Comparison of ENCODE assay signal across 1 cellular context in genomic region chr17:996554-997344, GRCh38.
TF ChIP-seq lines count a peak whose summit lies in the region.

Gene TIMM22 (plus strand): TSS chr17:997129. CDS start chr17:997143, 14 bp downstream.

TF ChIP-seq in HepG2, 621 proteins besides CTCF, POLR2A, EP300 and RAD21 (continued from another document and continues in another):
- no peak; the same call in 1 of the 2 replicates for TF ChIP-seq PBX3 (CRISPR knock-in tag; IDR thresholded peaks at IDR 0.05; ENCODE audit: borderline replicate concordance)
- 0 out of 2 replicates have a peak, but pooled peaks have one; percentile 63 for TF ChIP-seq ZSCAN9 (CRISPR knock-in tag; IDR thresholded peaks at IDR 0.05; ENCODE audit: borderline replicate concordance)
- TF ChIP-seq FOXK1 (CRISPR knock-in tag; IDR thresholded peaks at IDR 0.05; ENCODE audit: borderline replicate concordance, low read depth) = peak; percentile 94
- no peak for TF ChIP-seq RORA (CRISPR knock-in tag; IDR thresholded peaks at IDR 0.05)
- peak; percentile 63; the same call in 1 of the 2 replicates for TF ChIP-seq GLI4 (CRISPR knock-in tag; IDR thresholded peaks at IDR 0.05; ENCODE audit: borderline replicate concordance)
- peak; percentile 84 for TF ChIP-seq BHLHE40 (IDR thresholded peaks at IDR 0.05; ENCODE audit: low read length)
- TF ChIP-seq ETV5 (CRISPR knock-in tag; IDR thresholded peaks at IDR 0.05; ENCODE audit: borderline replicate concordance) = peak; percentile 74
- TF ChIP-seq ZNF441 (CRISPR knock-in tag; IDR thresholded peaks at IDR 0.05; ENCODE audit: borderline replicate concordance) = peak; percentile 48; the same call in 1 of the 2 replicates
- TF ChIP-seq TAF15 (IDR thresholded peaks at IDR 0.05; ENCODE audit: low read depth, low read length, poor library complexity, severe bottlenecking) = no peak
- peak; percentile 73; the same call in 1 of the 2 replicates for TF ChIP-seq ZNF598 (CRISPR knock-in tag; IDR thresholded peaks at IDR 0.05; ENCODE audit: borderline replicate concordance)
- TF ChIP-seq, protein P1, sequence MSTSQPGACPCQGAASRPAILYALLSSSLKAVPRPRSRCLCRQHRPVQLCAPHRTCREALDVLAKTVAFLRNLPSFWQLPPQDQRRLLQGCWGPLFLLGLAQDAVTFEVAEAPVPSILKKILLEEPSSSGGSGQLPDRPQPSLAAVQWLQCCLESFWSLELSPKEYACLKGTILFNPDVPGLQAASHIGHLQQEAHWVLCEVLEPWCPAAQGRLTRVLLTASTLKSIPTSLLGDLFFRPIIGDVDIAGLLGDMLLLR (CRISPR knock-in tag; IDR thresholded peaks at IDR 0.05) = peak; percentile 66; the same call in 1 of the 2 replicates
- TF ChIP-seq, protein P2, sequence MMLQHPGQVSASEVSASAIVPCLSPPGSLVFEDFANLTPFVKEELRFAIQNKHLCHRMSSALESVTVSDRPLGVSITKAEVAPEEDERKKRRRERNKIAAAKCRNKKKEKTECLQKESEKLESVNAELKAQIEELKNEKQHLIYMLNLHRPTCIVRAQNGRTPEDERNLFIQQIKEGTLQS (CRISPR knock-in tag; IDR thresholded peaks at IDR 0.05) = peak; percentile 66
- TF ChIP-seq TOPORS (CRISPR knock-in tag; IDR thresholded peaks at IDR 0.05) = 0 out of 2 replicates have a peak, but pooled peaks have one; percentile 18
- peak; percentile 58; the same call in 1 of the 2 replicates for TF ChIP-seq ZBTB43 (CRISPR knock-in tag; conservative IDR thresholded peaks at IDR 0.05)
- peak; percentile 33; the same call in 1 of the 2 replicates for TF ChIP-seq CHCHD3 (CRISPR knock-in tag; IDR thresholded peaks at IDR 0.05)
- 0 out of 2 replicates have a peak, but pooled peaks have one; percentile 10 for TF ChIP-seq TRAFD1 (CRISPR knock-in tag; IDR thresholded peaks at IDR 0.05; ENCODE audit: borderline replicate concordance)
- peak; percentile 84 for TF ChIP-seq CBFB (CRISPR knock-in tag; IDR thresholded peaks at IDR 0.05)
- TF ChIP-seq RELA (CRISPR knock-in tag; IDR thresholded peaks at IDR 0.05) = no peak
- TF ChIP-seq, protein P3, sequence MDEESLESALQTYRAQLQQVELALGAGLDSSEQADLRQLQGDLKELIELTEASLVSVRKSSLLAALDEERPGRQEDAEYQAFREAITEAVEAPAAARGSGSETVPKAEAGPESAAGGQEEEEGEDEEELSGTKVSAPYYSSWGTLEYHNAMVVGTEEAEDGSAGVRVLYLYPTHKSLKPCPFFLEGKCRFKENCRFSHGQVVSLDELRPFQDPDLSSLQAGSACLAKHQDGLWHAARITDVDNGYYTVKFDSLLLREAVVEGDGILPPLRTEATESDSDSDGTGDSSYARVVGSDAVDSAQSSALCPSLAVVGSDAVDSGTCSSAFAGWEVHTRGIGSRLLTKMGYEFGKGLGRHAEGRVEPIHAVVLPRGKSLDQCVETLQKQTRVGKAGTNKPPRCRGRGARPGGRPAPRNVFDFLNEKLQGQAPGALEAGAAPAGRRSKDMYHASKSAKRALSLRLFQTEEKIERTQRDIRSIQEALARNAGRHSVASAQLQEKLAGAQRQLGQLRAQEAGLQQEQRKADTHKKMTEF (CRISPR knock-in tag; IDR thresholded peaks at IDR 0.05) = peak; percentile 98
- TF ChIP-seq ZNF674 (CRISPR knock-in tag; IDR thresholded peaks at IDR 0.05; ENCODE audit: low read depth) = no peak
- no peak for TF ChIP-seq SOX13 (IDR thresholded peaks at IDR 0.05)
- peak in 1 of 2 experiments; percentile 59; a peak in 1 of 4 replicates for TF ChIP-seq SOX13 (CRISPR knock-in tag; conservative IDR thresholded peaks at IDR 0.05 in 1 of 2, IDR thresholded peaks at IDR 0.05 in 1 of 2)
- peak; percentile 81; the same call in 1 of the 2 replicates for TF ChIP-seq ZNF430 (CRISPR knock-in tag; IDR thresholded peaks at IDR 0.05)
- TF ChIP-seq, protein P4, sequence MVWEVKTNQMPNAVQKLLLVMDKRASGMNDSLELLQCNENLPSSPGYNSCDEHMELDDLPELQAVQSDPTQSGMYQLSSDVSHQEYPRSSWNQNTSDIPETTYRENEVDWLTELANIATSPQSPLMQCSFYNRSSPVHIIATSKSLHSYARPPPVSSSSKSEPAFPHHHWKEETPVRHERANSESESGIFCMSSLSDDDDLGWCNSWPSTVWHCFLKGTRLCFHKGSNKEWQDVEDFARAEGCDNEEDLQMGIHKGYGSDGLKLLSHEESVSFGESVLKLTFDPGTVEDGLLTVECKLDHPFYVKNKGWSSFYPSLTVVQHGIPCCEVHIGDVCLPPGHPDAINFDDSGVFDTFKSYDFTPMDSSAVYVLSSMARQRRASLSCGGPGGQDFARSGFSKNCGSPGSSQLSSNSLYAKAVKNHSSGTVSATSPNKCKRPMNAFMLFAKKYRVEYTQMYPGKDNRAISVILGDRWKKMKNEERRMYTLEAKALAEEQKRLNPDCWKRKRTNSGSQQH (CRISPR knock-in tag; IDR thresholded peaks at IDR 0.05; ENCODE audit: low read depth) = no peak; the same call in none of the 2 replicates
- TF ChIP-seq ZNF296 (CRISPR knock-in tag; conservative IDR thresholded peaks at IDR 0.05) = 0 out of 2 replicates have a peak, but pooled peaks have one; percentile 23
- TF ChIP-seq NR2F2 (IDR thresholded peaks at IDR 0.05; ENCODE audit: borderline replicate concordance, low read depth) = peak; percentile 52; the same call in 1 of the 2 replicates
- TF ChIP-seq NPAS2 (CRISPR knock-in tag; IDR thresholded peaks at IDR 0.05; ENCODE audit: borderline replicate concordance) = peak; percentile 73; the same call in 1 of the 2 replicates
- TF ChIP-seq, protein P5, sequence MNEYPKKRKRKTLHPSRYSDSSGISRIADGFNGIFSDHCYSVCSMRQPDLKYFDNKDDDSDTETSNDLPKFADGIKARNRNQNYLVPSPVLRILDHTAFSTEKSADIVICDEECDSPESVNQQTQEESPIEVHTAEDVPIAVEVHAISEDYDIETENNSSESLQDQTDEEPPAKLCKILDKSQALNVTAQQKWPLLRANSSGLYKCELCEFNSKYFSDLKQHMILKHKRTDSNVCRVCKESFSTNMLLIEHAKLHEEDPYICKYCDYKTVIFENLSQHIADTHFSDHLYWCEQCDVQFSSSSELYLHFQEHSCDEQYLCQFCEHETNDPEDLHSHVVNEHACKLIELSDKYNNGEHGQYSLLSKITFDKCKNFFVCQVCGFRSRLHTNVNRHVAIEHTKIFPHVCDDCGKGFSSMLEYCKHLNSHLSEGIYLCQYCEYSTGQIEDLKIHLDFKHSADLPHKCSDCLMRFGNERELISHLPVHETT (CRISPR knock-in tag; conservative IDR thresholded peaks at IDR 0.05) = peak; percentile 72
- no peak for TF ChIP-seq ZFP36 (IDR thresholded peaks at IDR 0.05; ENCODE audit: borderline replicate concordance, low read depth, low read length, partially characterized antibody)
- TF ChIP-seq RCOR2 (CRISPR knock-in tag; IDR thresholded peaks at IDR 0.05) = peak; percentile 59
- TF ChIP-seq, protein P6, sequence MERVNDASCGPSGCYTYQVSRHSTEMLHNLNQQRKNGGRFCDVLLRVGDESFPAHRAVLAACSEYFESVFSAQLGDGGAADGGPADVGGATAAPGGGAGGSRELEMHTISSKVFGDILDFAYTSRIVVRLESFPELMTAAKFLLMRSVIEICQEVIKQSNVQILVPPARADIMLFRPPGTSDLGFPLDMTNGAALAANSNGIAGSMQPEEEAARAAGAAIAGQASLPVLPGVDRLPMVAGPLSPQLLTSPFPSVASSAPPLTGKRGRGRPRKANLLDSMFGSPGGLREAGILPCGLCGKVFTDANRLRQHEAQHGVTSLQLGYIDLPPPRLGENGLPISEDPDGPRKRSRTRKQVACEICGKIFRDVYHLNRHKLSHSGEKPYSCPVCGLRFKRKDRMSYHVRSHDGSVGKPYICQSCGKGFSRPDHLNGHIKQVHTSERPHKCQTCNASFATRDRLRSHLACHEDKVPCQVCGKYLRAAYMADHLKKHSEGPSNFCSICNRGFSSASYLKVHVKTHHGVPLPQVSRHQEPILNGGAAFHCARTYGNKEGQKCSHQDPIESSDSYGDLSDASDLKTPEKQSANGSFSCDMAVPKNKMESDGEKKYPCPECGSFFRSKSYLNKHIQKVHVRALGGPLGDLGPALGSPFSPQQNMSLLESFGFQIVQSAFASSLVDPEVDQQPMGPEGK (CRISPR knock-in tag; IDR thresholded peaks at IDR 0.05) = peak; percentile 76
- TF ChIP-seq ZNF460 (CRISPR knock-in tag; IDR thresholded peaks at IDR 0.05; ENCODE audit: borderline replicate concordance) = no peak
- TF ChIP-seq, protein P7, sequence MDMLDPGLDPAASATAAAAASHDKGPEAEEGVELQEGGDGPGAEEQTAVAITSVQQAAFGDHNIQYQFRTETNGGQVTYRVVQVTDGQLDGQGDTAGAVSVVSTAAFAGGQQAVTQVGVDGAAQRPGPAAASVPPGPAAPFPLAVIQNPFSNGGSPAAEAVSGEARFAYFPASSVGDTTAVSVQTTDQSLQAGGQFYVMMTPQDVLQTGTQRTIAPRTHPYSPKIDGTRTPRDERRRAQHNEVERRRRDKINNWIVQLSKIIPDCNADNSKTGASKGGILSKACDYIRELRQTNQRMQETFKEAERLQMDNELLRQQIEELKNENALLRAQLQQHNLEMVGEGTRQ (IDR thresholded peaks at IDR 0.05; ENCODE audit: low read depth, low read length) = peak; percentile 45
- TF ChIP-seq, protein P7 (CRISPR knock-in tag; IDR thresholded peaks at IDR 0.05; ENCODE audit: borderline replicate concordance) = peak; percentile 85
- peak; percentile 22; the same call in 1 of the 2 replicates for TF ChIP-seq SMYD3 (CRISPR knock-in tag; IDR thresholded peaks at IDR 0.05)
- peak; percentile 75 for TF ChIP-seq CEBPG (CRISPR knock-in tag; IDR thresholded peaks at IDR 0.05)
- TF ChIP-seq MTA3 (CRISPR knock-in tag; IDR thresholded peaks at IDR 0.05) = 0 out of 2 replicates have a peak, but pooled peaks have one; percentile 15
- no peak for TF ChIP-seq MYNN (CRISPR knock-in tag; IDR thresholded peaks at IDR 0.05; ENCODE audit: low read depth)
- peak; percentile 83; the same call in 1 of the 2 replicates for TF ChIP-seq MEF2D (CRISPR knock-in tag; IDR thresholded peaks at IDR 0.05)
- TF ChIP-seq MBD4 (IDR thresholded peaks at IDR 0.05; ENCODE audit: borderline replicate concordance, low read length) = no peak
- no peak for TF ChIP-seq CHD4 (IDR thresholded peaks at IDR 0.05; ENCODE audit: borderline replicate concordance, low read length)
- no peak for TF ChIP-seq SNRNP70 (IDR thresholded peaks at IDR 0.05; ENCODE audit: low read depth, low read length)
- no peak; the same call in 1 of the 2 replicates for TF ChIP-seq IRX3 (CRISPR knock-in tag; IDR thresholded peaks at IDR 0.05; ENCODE audit: borderline replicate concordance, low read depth)
- peak; percentile 94 for TF ChIP-seq ERF (CRISPR knock-in tag; IDR thresholded peaks at IDR 0.05)
- TF ChIP-seq ZBTB49 (CRISPR knock-in tag; IDR thresholded peaks at IDR 0.05; ENCODE audit: borderline replicate concordance) = peak; percentile 63; the same call in 1 of the 2 replicates
- peak; percentile 94; the same call in 1 of the 2 replicates for TF ChIP-seq SALL2 (CRISPR knock-in tag; IDR thresholded peaks at IDR 0.05)
- TF ChIP-seq ASH2L (IDR thresholded peaks at IDR 0.05; ENCODE audit: insufficient read length, low read depth, low read length) = peak; percentile 97
- no peak for TF ChIP-seq ZKSCAN5 (CRISPR knock-in tag; IDR thresholded peaks at IDR 0.05)
